ENCODE assay signal across 26 cellular contexts in genomic region chr2:19759880-19760279, GRCh38.
DNase-seq lines count a peak whose midpoint lies in the region; ATAC-seq, FAIRE-seq and TF ChIP-seq lines count a peak whose summit lies in the region.
"Had no signal": no experiment of that assay in that cellular context is flagged by ENCODE, and none has a peak within 500 bp of the region (broad histone marks: within the 10 kb centered on the region; RNA-seq: fewer than 3 reads in every experiment).

No MANE protein-coding gene starts in this region.

- H3K79me2 ChIP-seq in SK-N-SH (ENCODE audit: insufficient read depth) (no peaks in the 10 kb centered on the region), trophoblast cell (ENCODE audit: control insufficient read depth, insufficient read depth, low read length, poor library complexity) (no peaks in the 10 kb centered on the region)

- H3K4me3 ChIP-seq in SK-N-SH (ENCODE audit: low read depth in 2 of 2, low read length in 1 of 2) (no peak overlapping the region), bronchial epithelial cell (ENCODE audit: low read depth, low read length) (no peak overlapping the region), trophoblast cell (ENCODE audit: low read depth, low read length) (no peak overlapping the region), coronary artery (no peak overlapping the region)
- H3K4me3 ChIP-seq: PC-9, SJSA1 had no signal

- ATAC-seq in SK-N-SH treated with all-trans-retinoic acid at 6 μM for 48 hours (no peak; the same call in 2 of the 3 replicates), GM21526 (IDR thresholded peaks at IDR 0.05; ENCODE audit: low FRiP score, unreplicated experiment) (no peak), HG03097 (IDR thresholded peaks at IDR 0.05; ENCODE audit: low FRiP score, unreplicated experiment) (no peak)

- H3K27ac ChIP-seq in SK-N-SH (ENCODE audit: low read depth in 2 of 2, low read length in 1 of 2), result no peak overlapping the region
- no peak overlapping the region for H3K27ac ChIP-seq in trophoblast cell (ENCODE audit: low read depth, low read length)
- no peak overlapping the region for H3K27ac ChIP-seq in coronary artery
- H3K27ac ChIP-seq: PC-9, SJSA1 had no signal

- no peak overlapping the region for H3K14ac ChIP-seq in trophoblast cell (ENCODE audit: low read length)

- peak overlapping the region; percentile 33 for H2BK12ac ChIP-seq in trophoblast cell (ENCODE audit: low read length)

- no peak overlapping the region for H4K12ac ChIP-seq in trophoblast cell (ENCODE audit: low read depth, low read length)

- no peak overlapping the region for H3K9ac ChIP-seq in SK-N-SH
- H3K9ac ChIP-seq in trophoblast cell (ENCODE audit: low read length), result no peak overlapping the region

- POLR2A ChIA-PET in SK-N-SH (lab: Yijun Ruan, JAX), result no interaction called here

- no peak for TF ChIP-seq RAD21 in SK-N-SH (IDR thresholded peaks at IDR 0.05; ENCODE audit: low read length)

- no peaks in the 10 kb centered on the region for H3K36me3 ChIP-seq in SK-N-SH (replicated peaks in 1 of 2; ENCODE audit: control insufficient read depth in 1 of 2, insufficient read depth in 2 of 2, low read length in 1 of 2)
- H3K36me3 ChIP-seq in bronchial epithelial cell (ENCODE audit: control insufficient read depth, insufficient read depth, low read length), result no peaks in the 10 kb centered on the region
- no peaks in the 10 kb centered on the region for H3K36me3 ChIP-seq in trophoblast cell (ENCODE audit: control insufficient read depth in 1 of 2, insufficient read depth in 2 of 2, low read length in 2 of 2)
- H3K36me3 ChIP-seq: SJSA1 had no signal

- no peak overlapping the region for H3K23ac ChIP-seq in trophoblast cell (ENCODE audit: low read length)

- peaks cover 0 to 7% of the 10 kb centered on the region in 2 experiments; a peak in 1 of 4 replicates for H3K4me1 ChIP-seq in SK-N-SH (ENCODE audit: control insufficient read depth in 1 of 2, insufficient read depth in 2 of 2, low read depth in 1 of 2, low read length in 1 of 2)
- H3K4me1 ChIP-seq in trophoblast cell (ENCODE audit: control insufficient read depth in 1 of 2, insufficient read depth in 2 of 2, low read length in 2 of 2), result peaks cover 2 to 7% of the 10 kb centered on the region in 2 experiments

- no peaks in the 10 kb centered on the region for H3K9me3 ChIP-seq in SK-N-SH
- no peaks in the 10 kb centered on the region for H3K9me3 ChIP-seq in trophoblast cell (ENCODE audit: insufficient read depth, low read depth, low read length)
- H3K9me3 ChIP-seq: SJSA1 had no signal

- peaks cover 8% of the 10 kb centered on the region; the same call in 1 of the 2 replicates for H3K27me3 ChIP-seq in SK-N-SH (ENCODE audit: insufficient read depth)
- H3K27me3 ChIP-seq in bronchial epithelial cell (ENCODE audit: control insufficient read depth, insufficient read depth, low read length), result no peaks in the 10 kb centered on the region
- H3K27me3 ChIP-seq in trophoblast cell (ENCODE audit: insufficient read depth, low read length), result no peaks in the 10 kb centered on the region
- H3K27me3 ChIP-seq: SJSA1 had no signal

- H3K4ac ChIP-seq in trophoblast cell (ENCODE audit: low read depth, low read length), result no peak overlapping the region

- no peak overlapping the region for H4K91ac ChIP-seq in trophoblast cell (ENCODE audit: low read depth, low read length)

- no peak overlapping the region for H2BK120ac ChIP-seq in trophoblast cell (ENCODE audit: insufficient read depth, low read length, poor library complexity)

- no peak overlapping the region for H2AK5ac ChIP-seq in trophoblast cell (ENCODE audit: low read length)

- 39% methylated on average over 6 of the region's 6 CpGs for WGBS in SK-N-SH (ENCODE audit: low lambda C conversion rate)
- no CpG with 5 or more reads among the region's 6 CpGs for WGBS in trophoblast cell (ENCODE audit: extremely low coverage, insufficient coverage, insufficient read length)

- H3F3A ChIP-seq in SK-N-SH (replicated peaks; ENCODE audit: insufficient read depth), result no peaks in the 10 kb centered on the region

- H3K79me1 ChIP-seq in trophoblast cell (ENCODE audit: low read length), result no peaks in the 10 kb centered on the region

- CTCF ChIA-PET in SK-N-SH (lab: Yijun Ruan, JAX), result interaction anchor here (0.6 to 1.5 kb wide), 3 partner anchors 11 to 103 kb away, joined by 3 to 5 read pairs (median 4); no protein-coding TSS in a partner anchor

- H3K9me2 ChIP-seq in SK-N-SH, result no peaks in the 10 kb centered on the region

- no peak for TF ChIP-seq CTCF in SK-N-SH (IDR thresholded peaks at IDR 0.05)
- TF ChIP-seq CTCF in bronchial epithelial cell (IDR thresholded peaks at IDR 0.05; ENCODE audit: insufficient read depth, low read length, severe bottlenecking), result no peak
- TF ChIP-seq CTCF in coronary artery (IDR thresholded peaks at IDR 0.05), result no peak

- H2BK5ac ChIP-seq in trophoblast cell (ENCODE audit: low read depth, low read length, poor library complexity), result no peak overlapping the region

- TF ChIP-seq EP300 in SK-N-SH (IDR thresholded peaks at IDR 0.05; ENCODE audit: borderline replicate concordance in 1 of 2, low read depth in 1 of 2, low read length in 1 of 2), result no peak

- H2AFZ ChIP-seq in SK-N-SH (ENCODE audit: low read depth), result no peak overlapping the region
- H2AFZ ChIP-seq in trophoblast cell (ENCODE audit: insufficient read depth, low read length, poor library complexity), result no peak overlapping the region
- H2AFZ ChIP-seq: PC-9 had no signal

- peak; percentile 86 for FAIRE-seq in bronchial epithelial cell (lab: Jason Lieb, UNC)
- FAIRE-seq: H1 had no signal

- H3K4me2 ChIP-seq in SK-N-SH (no peak overlapping the region), trophoblast cell (ENCODE audit: low read length) (no peak overlapping the region)
- H3K4me2 ChIP-seq: PC-9 had no signal

- no peak overlapping the region for H3K18ac ChIP-seq in trophoblast cell (ENCODE audit: low read length)

- H4K20me1 ChIP-seq in SK-N-SH (ENCODE audit: insufficient read depth), result no peaks in the 10 kb centered on the region

- DNase-seq in SK-N-SH (peak; percentile 52), bronchial epithelial cell (ENCODE audit: low read depth) (no peak), trophoblast cell (no peak), coronary artery (ENCODE audit: low spot score) (no peak), MV-4-11 (lab: John Stamatoyannopoulos, UW) (no peak)
- DNase-seq: 8988T; ACHN; Calu3; HCEC 1CT; IMR-90; KG1; MM.1S; NCI-H1048; NCI-H1417; NCI-H187; NCI-H2081 treated with DMSO at 0.1 percent for 48 hours; NCI-H774; NK-92 treated with Interleukin-12 subunit alpha and Interleukin-12 subunit beta, amount 100 ng/mL, for 24 hours; PC-9; Right ventricle myocardium superior; RPMI8226 had no signal

- H4K8ac ChIP-seq in trophoblast cell (ENCODE audit: low read depth, low read length), result no peak overlapping the region

TF ChIP-seq in SK-N-SH, 30 proteins besides CTCF, POLR2A, EP300 and RAD21 (continues in another document):
- TF ChIP-seq SMC3 (IDR thresholded peaks at IDR 0.05; ENCODE audit: low read depth, low read length) (no peak), GATA2 (CRISPR knock-in tag; IDR thresholded peaks at IDR 0.05) (no peak), CHD2 (IDR thresholded peaks at IDR 0.05; ENCODE audit: low read length, partially characterized antibody) (peak; percentile 20), ELF1 (IDR thresholded peaks at IDR 0.05) (no peak), TAF1 (IDR thresholded peaks at IDR 0.05; ENCODE audit: borderline replicate concordance, low read depth, low read length) (no peak), TCF12 (IDR thresholded peaks at IDR 0.05) (no peak), ZBTB33 (IDR thresholded peaks at IDR 0.05; ENCODE audit: borderline replicate concordance, low read depth) (no peak), NFIC (IDR thresholded peaks at IDR 0.05; ENCODE audit: borderline replicate concordance) (no peak), FOSL2 (IDR thresholded peaks at IDR 0.05; ENCODE audit: borderline replicate concordance, low read depth) (no peak)

TF ChIP-seq in SK-N-SH treated with all-trans-retinoic acid at 6 μM for 48 hours, 23 proteins besides CTCF, POLR2A, EP300 and RAD21 (continues in another document):
- TF ChIP-seq CSDC2 (CRISPR knock-in tag; IDR thresholded peaks at IDR 0.05) (no peak), ISL1 (CRISPR knock-in tag; IDR thresholded peaks at IDR 0.05) (no peak), ZNF8 (CRISPR knock-in tag; IDR thresholded peaks at IDR 0.05) (no peak), ZNF70 (CRISPR knock-in tag; IDR thresholded peaks at IDR 0.05) (no peak), SNAI2 (CRISPR knock-in tag; IDR thresholded peaks at IDR 0.05) (no peak), TSHZ2 (CRISPR knock-in tag; IDR thresholded peaks at IDR 0.05) (no peak), ZNF565 (CRISPR knock-in tag; conservative IDR thresholded peaks at IDR 0.05; ENCODE audit: low read depth) (no peak), OSR1 (CRISPR knock-in tag; IDR thresholded peaks at IDR 0.05) (no peak), TCF4 (CRISPR knock-in tag; IDR thresholded peaks at IDR 0.05; ENCODE audit: borderline replicate concordance) (no peak), ARNTL (CRISPR knock-in tag; IDR thresholded peaks at IDR 0.05; ENCODE audit: borderline replicate concordance, low read depth) (no peak)
